ENCODE assay signal across 12 cellular contexts in genomic region chr20:43438578-43439316, GRCh38. TPM values are rescaled to one million over a fixed set of nuclear protein-coding genes. Genes with fewer than 3 reads are reported as not detected.
DNase-seq lines count a peak whose midpoint lies in the region; ATAC-seq and TF ChIP-seq lines count a peak whose summit lies in the region.
"Had no signal": no experiment of that assay in that cellular context is flagged by ENCODE, and none has a peak within 500 bp of the region (broad histone marks: within the 10 kb centered on the region; RNA-seq: fewer than 3 reads in every experiment).

No MANE protein-coding gene starts in this region.

- H3K27me3 Mint-ChIP-seq in memory B cell (peaks cover 7% of the 10 kb centered on the region), Calu3 (ENCODE audit: unreplicated experiment) (peaks cover 94% of the 10 kb centered on the region)
- H3K27me3 Mint-ChIP-seq in activated CD8-positive, alpha-beta T cell treated with anti-CD3 and anti-CD28 coated beads for 36 hours = peaks cover 3% of the 10 kb centered on the region

- no peaks in the 10 kb centered on the region for H3K9me2 ChIP-seq in PC-3 (replicated peaks; ENCODE audit: low read length)

- no TSS peak for BruUV-seq in PC-3 (replicated peaks; lab: Mats Ljungman, UMichigan)
- no TSS peak for BruUV-seq in Calu3 (replicated peaks; lab: Mats Ljungman, UMichigan)

- H3K36me3 Mint-ChIP-seq in memory B cell (no peaks in the 10 kb centered on the region), Calu3 (ENCODE audit: insufficient read depth, unreplicated experiment) (no peaks in the 10 kb centered on the region)
- H3K36me3 Mint-ChIP-seq in activated CD8-positive, alpha-beta T cell treated with anti-CD3 and anti-CD28 coated beads for 36 hours (ENCODE audit: low read depth) = no peaks in the 10 kb centered on the region

- H3K9me3 Mint-ChIP-seq in memory B cell (peaks cover 5% of the 10 kb centered on the region), Calu3 (ENCODE audit: low read depth, unreplicated experiment) (no peaks in the 10 kb centered on the region)
- peaks cover 6% of the 10 kb centered on the region for H3K9me3 Mint-ChIP-seq in activated CD8-positive, alpha-beta T cell treated with anti-CD3 and anti-CD28 coated beads for 36 hours
- H3K9me3 Mint-ChIP-seq: stimulated activated naive CD8-positive, alpha-beta T cell treated with anti-CD3 and anti-CD28 coated beads, Interleukin-15, Interleukin-2, amounts not matched to agents 100 ng/mL and 50 ng/mL, for 24 hours had no signal

- H3K4me3 ChIP-seq in PC-3 (ENCODE audit: low read length) = no peak overlapping the region

- POLR2A ChIA-PET in PC-3 (lab: Charles Lee; ENCODE audit: unreplicated experiment) = no interaction called here
- POLR2A ChIA-PET in activated CD8-positive, alpha-beta T cell treated with anti-CD3 and anti-CD28 coated beads for 36 hours (lab: Charles Lee) = no interaction called here

- H3K27ac Mint-ChIP-seq in memory B cell = no peak overlapping the region
- H3K27ac Mint-ChIP-seq in activated CD8-positive, alpha-beta T cell treated with anti-CD3 and anti-CD28 coated beads for 36 hours = no peak overlapping the region
- no peak overlapping the region for H3K27ac Mint-ChIP-seq in Calu3 (ENCODE audit: unreplicated experiment)
- H3K27ac Mint-ChIP-seq: stimulated activated naive CD8-positive, alpha-beta T cell treated with anti-CD3 and anti-CD28 coated beads, Interleukin-15, Interleukin-2, amounts not matched to agents 100 ng/mL and 50 ng/mL, for 24 hours had no signal

- no peaks in the 10 kb centered on the region for H4K20me1 ChIP-seq in PC-3 (ENCODE audit: low read length)

- no peak overlapping the region for H3K4me2 ChIP-seq in PC-3 (ENCODE audit: low read length)

- no peaks in the 10 kb centered on the region for H3K4me1 ChIP-seq in PC-3 (ENCODE audit: insufficient read depth, low read length)
- H3K4me1 ChIP-seq: parathyroid adenoma had no signal

- H3K79me2 ChIP-seq in PC-3 (ENCODE audit: low read length) = no peaks in the 10 kb centered on the region
- H3K79me2 ChIP-seq: parathyroid adenoma had no signal

- H3K27me3 ChIP-seq in PC-3 (ENCODE audit: low read length) = peaks cover 29% of the 10 kb centered on the region

- no peak for TF ChIP-seq CTCF in PC-3 (conservative IDR thresholded peaks at IDR 0.05; ENCODE audit: low read depth, low read length)
- no peak for TF ChIP-seq CTCF in activated CD8-positive, alpha-beta T cell treated with anti-CD3 and anti-CD28 coated beads for 36 hours (IDR thresholded peaks at IDR 0.05)
- no peak for TF ChIP-seq CTCF in Calu3 (IDR thresholded peaks at IDR 0.05; ENCODE audit: unreplicated experiment)

- peaks cover 15% of the 10 kb centered on the region for H3K4me1 Mint-ChIP-seq in memory B cell
- peaks cover 11% of the 10 kb centered on the region for H3K4me1 Mint-ChIP-seq in activated CD8-positive, alpha-beta T cell treated with anti-CD3 and anti-CD28 coated beads for 36 hours (ENCODE audit: low read depth)
- H3K4me1 Mint-ChIP-seq in Calu3 (ENCODE audit: low read depth, unreplicated experiment) = no peaks in the 10 kb centered on the region

- no peak overlapping the region for H3K9ac ChIP-seq in PC-3 (ENCODE audit: low read length)
- H3K9ac ChIP-seq: parathyroid adenoma had no signal

- H2AFZ ChIP-seq in PC-3 (ENCODE audit: low read length) = no peak overlapping the region
- H2AFZ ChIP-seq: parathyroid adenoma had no signal

- H3K4me3 Mint-ChIP-seq in memory B cell (peak overlapping the region; percentile 28), Calu3 (ENCODE audit: low read depth, unreplicated experiment) (no peak overlapping the region)
- H3K4me3 Mint-ChIP-seq in activated CD8-positive, alpha-beta T cell treated with anti-CD3 and anti-CD28 coated beads for 36 hours = no peak overlapping the region
- H3K4me3 Mint-ChIP-seq: stimulated activated naive CD8-positive, alpha-beta T cell treated with anti-CD3 and anti-CD28 coated beads, Interleukin-15, Interleukin-2, amounts not matched to agents 100 ng/mL and 50 ng/mL, for 24 hours had no signal

- DNase-seq in memory B cell (ENCODE audit: low spot score in 2 of 2) (no peak), PC-3 (no peak), SHP77 (lab: John Stamatoyannopoulos, UW) (no peak), Calu3 (no peak)
- DNase-seq in activated CD8-positive, alpha-beta T cell treated with anti-CD3 and anti-CD28 coated beads for 36 hours = no peak
- DNase-seq: MM.1S had no signal

- H3K27ac ChIP-seq in PC-3 (ENCODE audit: low read length) = no peak overlapping the region
- H3K27ac ChIP-seq: parathyroid adenoma had no signal

- H3K36me3 ChIP-seq in PC-3 (ENCODE audit: low read depth, low read length) = no peaks in the 10 kb centered on the region

- intact Hi-C loops in PC-3 (cut with micrococcal nuclease) = no loop called here
- intact Hi-C loops in activated CD8-positive, alpha-beta T cell treated with anti-CD3 and anti-CD28 coated beads for 36 hours (cut with micrococcal nuclease) = no loop called here
- intact Hi-C loops in Calu3 (cut with micrococcal nuclease; ENCODE audit: unreplicated experiment) = no loop called here

- CTCF ChIA-PET in PC-3 (lab: Charles Lee) (no interaction called here), Calu3 (lab: Charles Lee) (no interaction called here)
- CTCF ChIA-PET in activated CD8-positive, alpha-beta T cell treated with anti-CD3 and anti-CD28 coated beads for 36 hours (lab: Charles Lee) = no interaction called here

- H3F3A ChIP-seq in PC-3 (ENCODE audit: low read length, unreplicated experiment) = no peaks in the 10 kb centered on the region

- H3K9me3 ChIP-seq in PC-3 (ENCODE audit: low read length) = no peaks in the 10 kb centered on the region

- ATAC-seq in GM19025 (IDR thresholded peaks at IDR 0.05; ENCODE audit: low read depth, unreplicated experiment) = peak; percentile 94
- ATAC-seq in GM21717 (IDR thresholded peaks at IDR 0.05; ENCODE audit: unreplicated experiment) = peak; percentile 93
- ATAC-seq in HG03175 (IDR thresholded peaks at IDR 0.05; ENCODE audit: unreplicated experiment) = peak; percentile 82
- peak; percentile 91 for ATAC-seq in memory B cell (ENCODE audit: low read depth)
- no peak for ATAC-seq in PC-3
- no peak for ATAC-seq in activated CD8-positive, alpha-beta T cell treated with anti-CD3 and anti-CD28 coated beads for 36 hours
- ATAC-seq: Right ventricle myocardium inferior had no signal

RNA-seq across cellular contexts. Expression of gene SRSF6, which starts 18.9 kb away (rescaled TPM):
- 75.7 and 77.3 TPM in 2 replicates for total RNA-seq in PC-3 (2014; rRNA removed)
- 100 to 1,000 TPM; 112 to 114 TPM for total RNA-seq in activated CD8-positive, alpha-beta T cell treated with anti-CD3 and anti-CD28 coated beads for 36 hours
- 202 and 205 TPM in 2 replicates for total RNA-seq in Calu3 (2022)

Comparison
In these comparisons a context has a peak if more than half of its experiments do, and no peak if none do; other contexts are left out.
1. ATAC-seq: peak in GM19025 (single experiment), GM21717 (single experiment), HG03175 (single experiment) and memory B cell (single experiment); none in PC-3 (single experiment) and activated CD8-positive, alpha-beta T cell treated with anti-CD3 and anti-CD28 coated beads for 36 hours (single experiment).